ENCODE assay signal across 11 cellular contexts in genomic region chr2:172173307-172173706, GRCh38.
DNase-seq lines count a peak whose midpoint lies in the region; ATAC-seq and TF ChIP-seq lines count a peak whose summit lies in the region.
"Had no signal": no experiment of that assay in that cellular context is flagged by ENCODE, and none has a peak within 500 bp of the region (broad histone marks: within the 10 kb centered on the region; RNA-seq: fewer than 3 reads in every experiment).

No MANE protein-coding gene starts in this region.

- intact Hi-C loops in activated CD8-positive, alpha-beta T cell treated with anti-CD3 and anti-CD28 coated beads for 36 hours (cut with micrococcal nuclease), result no loop called here

- no peak for ATAC-seq in stimulated activated naive CD8-positive, alpha-beta T cell treated with anti-CD3 and anti-CD28 coated beads, Interleukin-15, Interleukin-2, amounts not matched to agents 100 U/mL and 50 U/mL, for 24 hours
- ATAC-seq in activated CD8-positive, alpha-beta T cell treated with anti-CD3 and anti-CD28 coated beads for 36 hours, result no peak
- no peak for ATAC-seq in GM21825 (IDR thresholded peaks at IDR 0.05; ENCODE audit: unreplicated experiment)

- DNase-seq in stimulated activated naive CD8-positive, alpha-beta T cell treated with anti-CD3 and anti-CD28 coated beads, Interleukin-15, Interleukin-2, amounts not matched to agents 100 U/mL and 50 U/mL, for 24 hours, result no peak
- DNase-seq in activated CD8-positive, alpha-beta T cell treated with anti-CD3 and anti-CD28 coated beads for 36 hours, result no peak
- DNase-seq in iPS-NIHi11 (ENCODE audit: low spot score) (peak; percentile 41), type B pancreatic cell (ENCODE audit: extremely low spot score, unreplicated experiment) (no peak), NCI-H2171 treated with DMSO at 0.1 percent for 48 hours (lab: John Stamatoyannopoulos, UW) (no peak), LoVo (ENCODE audit: low spot score) (no peak)
- DNase-seq: amniotic stem cell; NCI-H1092 treated with DMSO at 0.1 percent for 48 hours; stimulated activated CD4-positive, alpha-beta T cell treated with anti-CD3 and anti-CD28 coated beads, Interleukin-4, amount 100 ng/mL, for 24 hours had no signal

- H3K4me1 Mint-ChIP-seq in stimulated activated naive CD8-positive, alpha-beta T cell treated with anti-CD3 and anti-CD28 coated beads, Interleukin-15, Interleukin-2, amounts not matched to agents 100 ng/mL and 50 ng/mL, for 24 hours (ENCODE audit: low read depth), result peaks cover 5% of the 10 kb centered on the region
- peaks cover 2% of the 10 kb centered on the region for H3K4me1 Mint-ChIP-seq in activated CD8-positive, alpha-beta T cell treated with anti-CD3 and anti-CD28 coated beads for 36 hours (ENCODE audit: low read depth)
- no peaks in the 10 kb centered on the region for H3K4me1 Mint-ChIP-seq in type B pancreatic cell (ENCODE audit: unreplicated experiment)

- peak overlapping the region; percentile 55 for H3K4me3 Mint-ChIP-seq in stimulated activated naive CD8-positive, alpha-beta T cell treated with anti-CD3 and anti-CD28 coated beads, Interleukin-15, Interleukin-2, amounts not matched to agents 100 ng/mL and 50 ng/mL, for 24 hours
- peak overlapping the region; percentile 47 for H3K4me3 Mint-ChIP-seq in activated CD8-positive, alpha-beta T cell treated with anti-CD3 and anti-CD28 coated beads for 36 hours
- peak overlapping the region; percentile 82 for H3K4me3 Mint-ChIP-seq in type B pancreatic cell

- TF ChIP-seq CTCF in activated CD8-positive, alpha-beta T cell treated with anti-CD3 and anti-CD28 coated beads for 36 hours (IDR thresholded peaks at IDR 0.05), result no peak
- TF ChIP-seq CTCF in type B pancreatic cell (conservative IDR thresholded peaks at IDR 0.05), result no peak

- POLR2A ChIA-PET in activated CD8-positive, alpha-beta T cell treated with anti-CD3 and anti-CD28 coated beads for 36 hours (lab: Charles Lee), result interaction anchor here (1.3 kb wide), 1 partner anchor 140 kb away, joined by 3 read pairs; no protein-coding TSS in a partner anchor

- H3K9me3 Mint-ChIP-seq in stimulated activated naive CD8-positive, alpha-beta T cell treated with anti-CD3 and anti-CD28 coated beads, Interleukin-15, Interleukin-2, amounts not matched to agents 100 ng/mL and 50 ng/mL, for 24 hours, result peaks cover 5% of the 10 kb centered on the region
- peaks cover 6% of the 10 kb centered on the region for H3K9me3 Mint-ChIP-seq in activated CD8-positive, alpha-beta T cell treated with anti-CD3 and anti-CD28 coated beads for 36 hours
- H3K9me3 Mint-ChIP-seq in type B pancreatic cell, result no peaks in the 10 kb centered on the region

- H3K27me3 Mint-ChIP-seq in stimulated activated naive CD8-positive, alpha-beta T cell treated with anti-CD3 and anti-CD28 coated beads, Interleukin-15, Interleukin-2, amounts not matched to agents 100 ng/mL and 50 ng/mL, for 24 hours, result peaks cover 15% of the 10 kb centered on the region
- H3K27me3 Mint-ChIP-seq in activated CD8-positive, alpha-beta T cell treated with anti-CD3 and anti-CD28 coated beads for 36 hours, result peaks cover 6% of the 10 kb centered on the region
- peaks cover 41% of the 10 kb centered on the region for H3K27me3 Mint-ChIP-seq in type B pancreatic cell

- no peak overlapping the region for H3K27ac Mint-ChIP-seq in stimulated activated naive CD8-positive, alpha-beta T cell treated with anti-CD3 and anti-CD28 coated beads, Interleukin-15, Interleukin-2, amounts not matched to agents 100 ng/mL and 50 ng/mL, for 24 hours
- H3K27ac Mint-ChIP-seq in activated CD8-positive, alpha-beta T cell treated with anti-CD3 and anti-CD28 coated beads for 36 hours, result no peak overlapping the region
- no peak overlapping the region for H3K27ac Mint-ChIP-seq in type B pancreatic cell

- no peaks in the 10 kb centered on the region for H3K36me3 Mint-ChIP-seq in stimulated activated naive CD8-positive, alpha-beta T cell treated with anti-CD3 and anti-CD28 coated beads, Interleukin-15, Interleukin-2, amounts not matched to agents 100 ng/mL and 50 ng/mL, for 24 hours (ENCODE audit: low read depth)
- H3K36me3 Mint-ChIP-seq in activated CD8-positive, alpha-beta T cell treated with anti-CD3 and anti-CD28 coated beads for 36 hours (ENCODE audit: low read depth), result no peaks in the 10 kb centered on the region
- no peaks in the 10 kb centered on the region for H3K36me3 Mint-ChIP-seq in type B pancreatic cell

- CTCF ChIA-PET in activated CD8-positive, alpha-beta T cell treated with anti-CD3 and anti-CD28 coated beads for 36 hours (lab: Charles Lee), result interaction anchor here (1.0 to 6.5 kb wide), 7 partner anchors 46 to 311 kb away, joined by 3 to 106 read pairs (median 5); no protein-coding TSS in a partner anchor
